In the genomic region with DNA sequence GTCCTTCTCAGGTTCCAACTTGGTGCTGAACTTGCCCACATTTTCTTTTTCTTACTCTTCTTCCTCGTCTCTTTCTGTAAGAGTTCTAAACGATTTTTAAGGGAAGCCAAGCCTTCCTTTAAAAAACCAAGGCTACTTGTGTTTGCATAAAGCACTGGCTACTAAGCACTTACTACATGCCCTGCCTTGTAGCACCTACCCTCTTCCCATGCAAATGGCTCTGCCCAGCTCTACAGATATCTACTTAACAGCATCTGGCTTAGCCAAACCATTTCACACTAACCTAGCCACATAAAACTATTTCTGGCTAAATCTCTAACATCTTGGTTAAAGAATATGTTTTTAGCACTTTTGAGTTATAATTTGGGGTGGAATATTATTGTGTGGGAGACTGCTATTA, we compare ENCODE assay signal across 21 cellular contexts.
"Had no signal": no experiment of that assay in that cellular context is flagged by ENCODE, and none has a peak within 500 bp of the region (broad histone marks: within the 10 kb centered on the region; RNA-seq: fewer than 3 reads in every experiment).

No MANE protein-coding gene starts in this region.

- H3K4me1 ChIP-seq: esophagus squamous epithelium, foreskin keratinocyte, parathyroid adenoma, psoas muscle, right lobe of liver, testis, transverse colon had no signal

- H3K4me3 Mint-ChIP-seq: central memory CD8-positive, alpha-beta T cell; dendritic cell treated with granulocyte-macrophage colony-stimulating factor and Interleukin-4, amounts not matched to agents 40 ng/mL and 50 ng/mL, for 4 days; effector memory CD8-positive, alpha-beta T cell; naive thymus-derived CD8-positive, alpha-beta T cell; neural crest cell; stimulated activated memory B cell treated with anti-CD40 and anti-IgM and Interleukin-4, amounts not matched to agents 10 μg/mL and 1 μg/mL and 100 μg/mL, for 72 hours; stimulated activated naive CD8-positive, alpha-beta T cell treated with anti-CD3 and anti-CD28 coated beads, Interleukin-15, amount 100 ng/mL, for 72 hours had no signal

- H3K9me3 ChIP-seq: esophagus squamous epithelium, mucosa of descending colon, psoas muscle, right lobe of liver, testis, transverse colon had no signal

- H3K4me1 Mint-ChIP-seq: central memory CD8-positive, alpha-beta T cell; stimulated activated memory B cell treated with anti-CD40 and anti-IgM and Interleukin-4, amounts not matched to agents 10 μg/mL and 1 μg/mL and 100 μg/mL, for 72 hours had no signal

- H3K9ac ChIP-seq: parathyroid adenoma had no signal

- H3K27me3 ChIP-seq: esophagus squamous epithelium, foreskin keratinocyte, right lobe of liver, testis, transverse colon had no signal

- ATAC-seq: effector memory CD8-positive, alpha-beta T cell; foreskin keratinocyte; left colon; left ventricle myocardium superior; mucosa of descending colon; naive thymus-derived CD8-positive, alpha-beta T cell; psoas muscle; right lobe of liver; stimulated activated memory B cell treated with anti-CD40 and anti-IgM and Interleukin-4, amounts not matched to agents 10 μg/mL and 1 μg/mL and 100 μg/mL, for 72 hours; stimulated activated naive CD8-positive, alpha-beta T cell treated with anti-CD3 and anti-CD28 coated beads, Interleukin-15, amount 100 ng/mL, for 72 hours had no signal

- H3K4me3 ChIP-seq: esophagus squamous epithelium, lung, mucosa of descending colon, psoas muscle, right lobe of liver, testis, transverse colon had no signal

- DNase-seq: effector memory CD8-positive, alpha-beta T cell; esophagus squamous epithelium; foreskin keratinocyte; left colon; left ventricle myocardium superior; mucosa of descending colon; naive thymus-derived CD8-positive, alpha-beta T cell; psoas muscle; retina; right lobe of liver; stimulated activated CD4-positive, alpha-beta T cell treated with anti-CD3 and anti-CD28 coated beads, Interleukin-4, amount 100 ng/mL, for 1 hour; stimulated activated naive CD8-positive, alpha-beta T cell treated with anti-CD3 and anti-CD28 coated beads, Interleukin-15, amount 100 ng/mL, for 72 hours; testis; transverse colon had no signal

- H3K27me3 Mint-ChIP-seq: dendritic cell treated with granulocyte-macrophage colony-stimulating factor and Interleukin-4, amounts not matched to agents 40 ng/mL and 50 ng/mL, for 4 days; stimulated activated memory B cell treated with anti-CD40 and anti-IgM and Interleukin-4, amounts not matched to agents 10 μg/mL and 1 μg/mL and 100 μg/mL, for 72 hours; stimulated activated naive CD8-positive, alpha-beta T cell treated with anti-CD3 and anti-CD28 coated beads, Interleukin-15, amount 100 ng/mL, for 72 hours had no signal

- H3K27ac ChIP-seq: epithelial cell of prostate, esophagus squamous epithelium, foreskin keratinocyte, parathyroid adenoma, psoas muscle, right lobe of liver, testis, transverse colon had no signal

- H3K9me3 Mint-ChIP-seq: central memory CD8-positive, alpha-beta T cell; dendritic cell treated with granulocyte-macrophage colony-stimulating factor and Interleukin-4, amounts not matched to agents 40 ng/mL and 50 ng/mL, for 4 days; effector memory CD8-positive, alpha-beta T cell; naive thymus-derived CD8-positive, alpha-beta T cell; stimulated activated memory B cell treated with anti-CD40 and anti-IgM and Interleukin-4, amounts not matched to agents 10 μg/mL and 1 μg/mL and 100 μg/mL, for 72 hours; stimulated activated naive CD8-positive, alpha-beta T cell treated with anti-CD3 and anti-CD28 coated beads, Interleukin-15, amount 100 ng/mL, for 72 hours had no signal

- H3K36me3 ChIP-seq: esophagus squamous epithelium, right lobe of liver, transverse colon had no signal

- H3K27ac Mint-ChIP-seq: dendritic cell treated with granulocyte-macrophage colony-stimulating factor and Interleukin-4, amounts not matched to agents 40 ng/mL and 50 ng/mL, for 4 days; effector memory CD8-positive, alpha-beta T cell; naive thymus-derived CD8-positive, alpha-beta T cell; stimulated activated memory B cell treated with anti-CD40 and anti-IgM and Interleukin-4, amounts not matched to agents 10 μg/mL and 1 μg/mL and 100 μg/mL, for 72 hours; stimulated activated naive CD8-positive, alpha-beta T cell treated with anti-CD3 and anti-CD28 coated beads, Interleukin-15, amount 100 ng/mL, for 72 hours had no signal

- H3K36me3 Mint-ChIP-seq: naive thymus-derived CD8-positive, alpha-beta T cell; stimulated activated memory B cell treated with anti-CD40 and anti-IgM and Interleukin-4, amounts not matched to agents 10 μg/mL and 1 μg/mL and 100 μg/mL, for 72 hours had no signal
